In the genomic region with DNA sequence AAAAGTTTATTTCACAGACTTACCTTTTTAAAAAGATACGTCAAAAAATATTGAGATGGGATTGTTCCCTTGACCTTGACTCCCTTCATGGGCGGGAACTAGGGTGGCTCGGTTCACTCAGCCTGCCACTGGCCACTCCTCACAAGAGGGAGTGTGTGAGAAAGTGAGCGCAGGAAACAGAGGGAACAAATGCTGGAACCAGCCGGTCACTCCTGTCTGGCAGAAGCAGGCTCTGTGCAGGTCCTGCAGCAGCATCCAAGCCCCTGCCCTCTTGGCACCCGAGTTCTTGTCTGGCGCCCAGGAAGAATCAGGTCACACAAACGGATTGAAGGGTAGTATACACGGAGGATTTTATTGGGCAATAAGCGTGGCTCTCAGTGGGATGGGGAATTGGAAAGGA, we compare ENCODE assay signal across 29 cellular contexts. TPM values are rescaled to one million over a fixed set of nuclear protein-coding genes. Genes with fewer than 3 reads are reported as not detected.
"Had no signal": no experiment of that assay in that cellular context is flagged by ENCODE, and none has a peak within 500 bp of the region (broad histone marks: within the 10 kb centered on the region; RNA-seq: fewer than 3 reads in every experiment).

No MANE protein-coding gene starts in this region.

- H3K27me3 ChIP-seq: brain microvascular endothelial cell, tibial artery had no signal

- H3K4me1 ChIP-seq: sigmoid colon had no signal

- H3K4me3 ChIP-seq: esophagus muscularis mucosa, sigmoid colon, tibial artery had no signal

- ATAC-seq: activated CD8-positive, alpha-beta T cell treated with anti-CD3 and anti-CD28 coated beads for 36 hours; stimulated activated memory B cell treated with anti-CD40 and anti-IgM and Interleukin-4, amounts not matched to agents 10 μg/mL and 1 μg/mL and 100 μg/mL, for 72 hours; stimulated activated naive CD8-positive, alpha-beta T cell treated with anti-CD3 and anti-CD28 coated beads, Interleukin-15, amount 100 ng/mL, for 72 hours had no signal

- H3K9me3 ChIP-seq: neutrophil, sigmoid colon, tibial artery had no signal

- DNase-seq: activated CD4-positive, alpha-beta T cell treated with anti-CD3 and anti-CD28 coated beads, Interleukin-2, amount 50 U/mL, for 1 hour; activated CD8-positive, alpha-beta T cell treated with anti-CD3 and anti-CD28 coated beads for 36 hours; activated naive CD4-positive, alpha-beta T cell treated with Interleukin-2 at 50 U/mL for 16 hours; activated T-cell treated with anti-CD3 and anti-CD28 coated beads, Interleukin-2, amount 50 U/mL, for 48 hours; brain microvascular endothelial cell; caudate nucleus; effector CD4-positive, alpha-beta T cell; foreskin melanocyte; islet precursor cell; naive B cell; nephron progenitor cell; sigmoid colon; small intestine; stimulated activated CD4-positive, alpha-beta T cell treated with anti-CD3 and anti-CD28 coated beads, Interleukin-1b, Interleukin-23, amount 100 ng/mL, for 48 hours; stimulated activated CD4-positive, alpha-beta T cell treated with anti-CD3 and anti-CD28 coated beads, Interleukin-4, amount 100 ng/mL, for 4 hours; stimulated activated CD8-positive, alpha-beta memory T cell treated with anti-CD3 and anti-CD28 coated beads, Interleukin-4, amount 100 ng/mL, for 48 hours; stimulated activated naive CD8-positive, alpha-beta T cell treated with anti-CD3 and anti-CD28 coated beads, Interleukin-15, amount 100 ng/mL, for 72 hours; substantia nigra; T-helper 2 cell; tibial artery had no signal

- H3K27ac ChIP-seq: brain microvascular endothelial cell, esophagus muscularis mucosa, neutrophil, sigmoid colon, tibial artery had no signal

RNA-seq across cellular contexts. Expression of a gene that starts 58.9 kb away (rescaled TPM):
- total RNA-seq: activated CD8-positive, alpha-beta T cell treated with anti-CD3 and anti-CD28 coated beads for 36 hours; activated T-helper 2 cell treated with anti-CD3 and anti-CD28 coated beads, Interferon-gamma antibody, Interleukin-2, Interleukin-4, amounts not matched to agents 10 μg/mL and 5 μg/mL and 100 μg/mL, durations not matched to agents 14 hours and 24 hours and 36 hours; astrocyte; chondrocyte; esophagus muscularis mucosa; glomerular endothelial cell; osteocyte; posterior vena cava had no signal
- polyA plus RNA-seq: small intestine had no signal
